Comparison of ENCODE assay signal across 8 cellular contexts in genomic region chr11:119363081-119363861, GRCh38. TPM values are rescaled to one million over a fixed set of nuclear protein-coding genes. Genes with fewer than 3 reads are reported as not detected.
A peak's percentile ranks its signal among the peaks of the same experiment; 100 is the strongest.
DNase-seq lines count a peak whose midpoint lies in the region; ATAC-seq and TF ChIP-seq lines count a peak whose summit lies in the region.

No MANE protein-coding gene starts in this region.

- peaks cover 29% of the 10 kb centered on the region for H3F3A ChIP-seq in neural progenitor cell (ENCODE audit: low read depth)

- H3K9ac ChIP-seq in BLaER1: no peak overlapping the region; the same call in 1 of the 2 replicates
- H3K9ac ChIP-seq in neural progenitor cell: no peak overlapping the region

- peaks cover 8% of the 10 kb centered on the region for H3K36me3 ChIP-seq in BLaER1
- H3K36me3 ChIP-seq in esophagus (ENCODE audit: control insufficient read depth in 2 of 2, insufficient read depth in 2 of 2, low read length in 1 of 2): peaks cover 0 to 5% of the 10 kb centered on the region in 2 donors
- no peaks in the 10 kb centered on the region for H3K36me3 ChIP-seq in neural progenitor cell

- DNase-seq in neural progenitor cell (ENCODE audit: low spot score): no peak
- DNase-seq in ureter (ENCODE audit: low spot score): no peak

- H3K4me1 ChIP-seq in BLaER1: peaks cover 84% of the 10 kb centered on the region
- peaks cover 5 to 29% of the 10 kb centered on the region in 2 donors for H3K4me1 ChIP-seq in esophagus (ENCODE audit: control insufficient read depth in 2 of 2, insufficient read depth in 2 of 2, low read length in 1 of 2)
- peaks cover 30% of the 10 kb centered on the region for H3K4me1 ChIP-seq in neural progenitor cell

- H3K36me3 Mint-ChIP-seq in IgD-negative memory B cell (no peaks in the 10 kb centered on the region), neural progenitor cell (peaks cover 8% of the 10 kb centered on the region)

- H3K27ac Mint-ChIP-seq in IgD-negative memory B cell (no peak overlapping the region), neural progenitor cell (no peak overlapping the region)

- H3K4me2 ChIP-seq in BLaER1 (peak overlapping the region; percentile 83), neural progenitor cell (peak overlapping the region; percentile 80)

- H4K20me1 ChIP-seq in BLaER1: 0 out of 2 replicates have a peak, but pooled peaks cover 8% of the 10 kb centered on the region
- peaks cover 40% of the 10 kb centered on the region for H4K20me1 ChIP-seq in neural progenitor cell (ENCODE audit: low read depth)

- H3K9me3 ChIP-seq in BLaER1: no peaks in the 10 kb centered on the region
- H3K9me3 ChIP-seq in esophagus (ENCODE audit: control insufficient read depth in 2 of 2, insufficient read depth in 1 of 2, low read depth in 1 of 2, low read length in 1 of 2): no peaks in the 10 kb centered on the region
- no peaks in the 10 kb centered on the region for H3K9me3 ChIP-seq in neural progenitor cell (ENCODE audit: low read depth)

- H3K9me3 Mint-ChIP-seq in IgD-negative memory B cell: peaks cover 0 to 4% (median 0%) of the 10 kb centered on the region in 3 donors
- H3K9me3 Mint-ChIP-seq in neural progenitor cell: peaks cover 2% of the 10 kb centered on the region

- ATAC-seq in HG02759 (IDR thresholded peaks at IDR 0.05; ENCODE audit: unreplicated experiment): no peak
- ATAC-seq in GM18867 (IDR thresholded peaks at IDR 0.05; ENCODE audit: unreplicated experiment): no peak
- no peak for ATAC-seq in GM21381 (IDR thresholded peaks at IDR 0.05; ENCODE audit: unreplicated experiment)

- H3K4me3 Mint-ChIP-seq in IgD-negative memory B cell (peak overlapping the region in 3 of 4 donors; percentile 3 to 88 (median 65)), neural progenitor cell (peak overlapping the region; percentile 75)

- H3K27ac ChIP-seq in BLaER1 (no peak overlapping the region), esophagus (ENCODE audit: low read depth in 2 of 2, low read length in 1 of 2) (peak overlapping the region; percentile 77 to 82), neural progenitor cell (no peak overlapping the region)

- H3K4me1 Mint-ChIP-seq in IgD-negative memory B cell (peaks cover 4 to 18% (median 5%) of the 10 kb centered on the region in 3 donors), neural progenitor cell (peaks cover 42% of the 10 kb centered on the region)

- H3K27me3 Mint-ChIP-seq in IgD-negative memory B cell (peaks cover 47% of the 10 kb centered on the region), neural progenitor cell (ENCODE audit: insufficient read depth, low read depth) (peaks cover 24% of the 10 kb centered on the region)

- TF ChIP-seq CTCF in neural progenitor cell (IDR thresholded peaks at IDR 0.05): no peak

- H3K27me3 ChIP-seq in BLaER1: peaks cover 22% of the 10 kb centered on the region
- no peaks in the 10 kb centered on the region for H3K27me3 ChIP-seq in esophagus (ENCODE audit: control insufficient read depth in 1 of 2, insufficient read depth in 2 of 2, low read length in 2 of 2)
- H3K27me3 ChIP-seq in neural progenitor cell: peaks cover 46% of the 10 kb centered on the region

- H3K4me3 ChIP-seq in BLaER1: peak overlapping the region; percentile 64
- H3K4me3 ChIP-seq in esophagus (ENCODE audit: low read depth in 1 of 2, low read length in 2 of 2): peak overlapping the region; percentile 45 to 47
- peak overlapping the region; percentile 48 for H3K4me3 ChIP-seq in neural progenitor cell

- 36 to 51% methylated on average over 37 to 44 of the region's 44 CpGs for WGBS in esophagus, 2 donors

- H3K79me2 ChIP-seq in neural progenitor cell (ENCODE audit: low read depth): no peaks in the 10 kb centered on the region

- no peak overlapping the region for H2AFZ ChIP-seq in neural progenitor cell (replicated peaks)

RNA-seq across cellular contexts. Expression of gene MFRP, which starts 16.8 kb away (rescaled TPM):
- polyA plus RNA-seq in IgD-negative memory B cell (not detected), esophagus (not detected)
- total RNA-seq in neural progenitor cell (ENCODE audit: low replicate concordance) (not detected in 2 replicates), ureter (not detected)

RNA-seq across cellular contexts. Expression of gene USP2, which starts 18.2 kb away (rescaled TPM):
- polyA plus RNA-seq in IgD-negative memory B cell: not detected
- polyA plus RNA-seq in esophagus: 1 to 10 TPM; 2.1 to 4.9 TPM
- 2.1 and 2.6 TPM in 2 replicates for total RNA-seq in neural progenitor cell (ENCODE audit: low replicate concordance)
- total RNA-seq in ureter: 4.8 TPM

RNA-seq across cellular contexts. Expression of gene C1QTNF5, which starts 22.6 kb away (rescaled TPM):
- polyA plus RNA-seq in IgD-negative memory B cell: not detected
- polyA plus RNA-seq in esophagus: 1 to 10 TPM; 4.8 to 6.7 TPM
- total RNA-seq in neural progenitor cell (ENCODE audit: low replicate concordance): 0.90 and 3.4 TPM in 2 replicates
- 14.6 TPM for total RNA-seq in ureter

RNA-seq across cellular contexts. Expression of gene RNF26, which starts 28.9 kb away (rescaled TPM):
- polyA plus RNA-seq in IgD-negative memory B cell (41.1 TPM), esophagus (10 to 100 TPM in 1 of 2 donors, 1 to 10 TPM in 1; 7.4 to 16.2 TPM)
- total RNA-seq in neural progenitor cell (ENCODE audit: low replicate concordance) (17.1 and 48.2 TPM in 2 replicates), ureter (23.1 TPM)

RNA-seq across cellular contexts. Expression of gene MCAM, which starts 46.3 kb away (rescaled TPM):
- polyA plus RNA-seq in IgD-negative memory B cell: 1.3 TPM
- 10 to 100 TPM; 10.3 to 34.4 TPM for polyA plus RNA-seq in esophagus
- total RNA-seq in neural progenitor cell (ENCODE audit: low replicate concordance): 23.3 and 28.2 TPM in 2 replicates
- 98.7 TPM for total RNA-seq in ureter

Comparison
In these comparisons a context has a peak if more than half of its experiments do, and no peak if none do; other contexts are left out.
1. H3K27ac ChIP-seq: peak in esophagus (2 of 2); none in BLaER1 (single experiment) and neural progenitor cell (single experiment).
2. Peak in every context shown above with its lines, with median percentiles within 50 percentile points of each other: H3K4me3 ChIP-seq.